2 cellular contexts compared by ENCODE assay signal in genomic region chr3:183611326-183611725, GRCh38. TPM values are rescaled to one million over a fixed set of nuclear protein-coding genes. Genes with fewer than 3 reads are reported as not detected.
"Had no signal": no experiment of that assay in that cellular context is flagged by ENCODE, and none has a peak within 500 bp of the region (broad histone marks: within the 10 kb centered on the region; RNA-seq: fewer than 3 reads in every experiment).

No MANE protein-coding gene starts in this region.

RNA-seq across cellular contexts. Expression of gene KLHL6, which starts 55.8 kb away (rescaled TPM):
- polyA plus RNA-seq: GM23248, GM23338 had no signal
